2 cellular contexts compared by ENCODE assay signal in the genomic region with DNA sequence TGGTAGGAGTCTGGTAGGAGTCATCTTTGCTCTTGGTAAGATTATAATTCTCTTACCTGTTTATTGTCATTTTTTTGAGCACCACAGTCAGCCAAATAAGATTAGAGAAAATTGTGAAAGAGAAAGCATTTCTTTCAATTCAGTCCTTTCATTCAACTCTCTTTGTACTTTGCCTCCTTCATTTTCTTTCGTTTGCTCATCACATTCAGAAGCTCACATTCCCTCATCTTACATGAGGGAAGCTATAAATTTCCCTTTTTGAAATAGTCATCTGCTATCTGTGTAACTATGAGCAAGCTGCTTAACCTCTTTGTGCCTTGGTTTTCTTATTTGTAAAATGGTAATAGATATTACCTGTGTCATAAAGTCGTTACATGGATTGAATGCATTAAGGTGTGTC.
TF ChIP-seq lines count a peak whose summit lies in the region.

No MANE protein-coding gene starts in this region.

TF ChIP-seq in HEK293, 187 proteins besides CTCF, POLR2A, EP300 and RAD21:
- TF ChIP-seq, protein P1, sequence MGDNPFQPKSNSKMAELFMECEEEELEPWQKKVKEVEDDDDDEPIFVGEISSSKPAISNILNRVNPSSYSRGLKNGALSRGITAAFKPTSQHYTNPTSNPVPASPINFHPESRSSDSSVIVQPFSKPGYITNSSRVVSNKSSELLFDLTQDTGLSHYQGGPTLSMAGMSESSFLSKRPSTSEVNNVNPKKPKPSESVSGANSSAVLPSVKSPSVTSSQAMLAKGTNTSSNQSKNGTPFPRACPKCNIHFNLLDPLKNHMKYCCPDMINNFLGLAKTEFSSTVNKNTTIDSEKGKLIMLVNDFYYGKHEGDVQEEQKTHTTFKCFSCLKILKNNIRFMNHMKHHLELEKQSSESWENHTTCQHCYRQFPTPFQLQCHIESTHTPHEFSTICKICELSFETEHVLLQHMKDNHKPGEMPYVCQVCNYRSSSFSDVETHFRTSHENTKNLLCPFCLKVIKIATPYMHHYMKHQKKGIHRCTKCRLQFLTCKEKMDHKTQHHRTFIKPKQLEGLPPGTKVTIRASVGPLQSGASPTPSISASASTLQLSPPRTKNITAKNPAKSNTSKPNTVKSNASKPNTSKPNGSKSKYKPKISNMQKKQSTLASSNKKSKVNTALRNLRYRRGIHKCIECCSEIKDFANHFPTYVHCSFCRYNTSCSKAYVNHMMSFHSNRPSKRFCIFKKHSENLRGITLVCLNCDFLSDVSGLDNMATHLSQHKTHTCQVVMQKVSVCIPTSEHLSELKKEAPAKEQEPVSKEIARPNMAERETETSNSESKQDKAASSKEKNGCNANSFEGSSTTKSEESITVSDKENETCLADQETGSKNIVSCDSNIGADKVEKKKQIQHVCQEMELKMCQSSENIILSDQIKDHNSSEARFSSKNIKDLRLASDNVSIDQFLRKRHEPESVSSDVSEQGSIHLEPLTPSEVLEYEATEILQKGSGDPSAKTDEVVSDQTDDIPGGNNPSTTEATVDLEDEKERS (tag by site-specific recombination; IDR thresholded peaks at IDR 0.05), result no peak
- TF ChIP-seq PRDM1 (tag by site-specific recombination; IDR thresholded peaks at IDR 0.05) (peak; percentile 81), ZNF433 (tag by site-specific recombination; IDR thresholded peaks at IDR 0.05; ENCODE audit: low read depth) (no peak), EGR2 (tag by site-specific recombination; IDR thresholded peaks at IDR 0.05; ENCODE audit: low read depth) (no peak), ZNF2 (tag by site-specific recombination; IDR thresholded peaks at IDR 0.05) (no peak), ZNF510 (tag by site-specific recombination; IDR thresholded peaks at IDR 0.05; ENCODE audit: insufficient replicate concordance) (peak; percentile 17)
- TF ChIP-seq, protein P2, sequence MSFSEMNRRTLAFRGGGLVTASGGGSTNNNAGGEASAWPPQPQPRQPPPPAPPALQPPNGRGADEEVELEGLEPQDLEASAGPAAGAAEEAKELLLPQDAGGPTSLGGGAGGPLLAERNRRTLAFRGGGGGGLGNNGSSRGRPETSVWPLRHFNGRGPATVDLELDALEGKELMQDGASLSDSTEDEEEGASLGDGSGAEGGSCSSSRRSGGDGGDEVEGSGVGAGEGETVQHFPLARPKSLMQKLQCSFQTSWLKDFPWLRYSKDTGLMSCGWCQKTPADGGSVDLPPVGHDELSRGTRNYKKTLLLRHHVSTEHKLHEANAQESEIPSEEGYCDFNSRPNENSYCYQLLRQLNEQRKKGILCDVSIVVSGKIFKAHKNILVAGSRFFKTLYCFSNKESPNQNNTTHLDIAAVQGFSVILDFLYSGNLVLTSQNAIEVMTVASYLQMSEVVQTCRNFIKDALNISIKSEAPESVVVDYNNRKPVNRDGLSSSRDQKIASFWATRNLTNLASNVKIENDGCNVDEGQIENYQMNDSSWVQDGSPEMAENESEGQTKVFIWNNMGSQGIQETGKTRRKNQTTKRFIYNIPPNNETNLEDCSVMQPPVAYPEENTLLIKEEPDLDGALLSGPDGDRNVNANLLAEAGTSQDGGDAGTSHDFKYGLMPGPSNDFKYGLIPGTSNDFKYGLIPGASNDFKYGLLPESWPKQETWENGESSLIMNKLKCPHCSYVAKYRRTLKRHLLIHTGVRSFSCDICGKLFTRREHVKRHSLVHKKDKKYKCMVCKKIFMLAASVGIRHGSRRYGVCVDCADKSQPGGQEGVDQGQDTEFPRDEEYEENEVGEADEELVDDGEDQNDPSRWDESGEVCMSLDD (tag by site-specific recombination; IDR thresholded peaks at IDR 0.05), result no peak

TF ChIP-seq in HEK293T, 16 proteins besides CTCF, POLR2A, EP300 and RAD21 (continued from another document):
- TF ChIP-seq, protein P3, sequence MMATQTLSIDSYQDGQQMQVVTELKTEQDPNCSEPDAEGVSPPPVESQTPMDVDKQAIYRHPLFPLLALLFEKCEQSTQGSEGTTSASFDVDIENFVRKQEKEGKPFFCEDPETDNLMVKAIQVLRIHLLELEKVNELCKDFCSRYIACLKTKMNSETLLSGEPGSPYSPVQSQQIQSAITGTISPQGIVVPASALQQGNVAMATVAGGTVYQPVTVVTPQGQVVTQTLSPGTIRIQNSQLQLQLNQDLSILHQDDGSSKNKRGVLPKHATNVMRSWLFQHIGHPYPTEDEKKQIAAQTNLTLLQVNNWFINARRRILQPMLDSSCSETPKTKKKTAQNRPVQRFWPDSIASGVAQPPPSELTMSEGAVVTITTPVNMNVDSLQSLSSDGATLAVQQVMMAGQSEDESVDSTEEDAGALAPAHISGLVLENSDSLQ (IDR thresholded peaks at IDR 0.05), result no peak
- no peak for TF ChIP-seq TARDBP (IDR thresholded peaks at IDR 0.05)
- TF ChIP-seq BHLHE40 (IDR thresholded peaks at IDR 0.05; ENCODE audit: borderline replicate concordance), result no peak
- TF ChIP-seq FOXM1 (IDR thresholded peaks at IDR 0.05; ENCODE audit: borderline replicate concordance), result no peak
- TF ChIP-seq LEF1 (IDR thresholded peaks at IDR 0.05; ENCODE audit: borderline replicate concordance), result no peak
